ENCODE assay signal across 8 cellular contexts in the genomic region with DNA sequence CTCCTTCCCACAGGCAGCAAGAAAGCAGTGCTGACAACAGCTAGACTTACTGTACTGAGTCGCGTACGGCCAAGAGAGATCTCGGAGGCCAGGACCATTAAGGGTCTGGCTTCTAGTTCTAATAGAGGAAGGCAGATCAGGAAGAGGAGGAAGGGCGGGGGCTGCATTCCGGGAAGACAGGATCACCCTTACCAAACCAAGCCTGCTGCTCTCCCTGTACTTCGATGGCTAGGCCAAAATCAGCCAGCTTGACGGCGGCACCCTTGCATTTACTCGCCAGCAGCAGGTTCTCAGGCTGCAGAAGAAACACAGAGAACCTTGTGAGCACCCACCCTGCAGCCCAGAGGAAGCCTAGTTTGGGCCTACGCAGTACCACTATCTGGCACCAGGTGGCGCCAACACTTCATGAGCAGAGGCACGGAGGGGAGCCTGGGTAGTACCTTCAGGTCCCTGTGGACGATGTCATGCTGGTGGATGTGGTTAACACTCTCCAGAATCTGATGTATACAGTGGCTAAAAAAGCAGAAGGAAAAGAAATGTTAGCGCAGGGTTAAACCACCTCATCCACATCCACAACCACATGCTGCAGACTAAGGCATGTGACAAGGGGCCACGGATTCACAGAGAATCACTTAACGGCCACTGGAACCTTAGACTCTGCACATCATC. TPM values are rescaled to one million over a fixed set of nuclear protein-coding genes. Genes with fewer than 3 reads are reported as not detected.
A peak's percentile ranks its signal among the peaks of the same experiment; 100 is the strongest.
DNase-seq lines count a peak whose midpoint lies in the region; ATAC-seq and TF ChIP-seq lines count a peak whose summit lies in the region.

No MANE protein-coding gene starts in this region.

- peaks cover 10 to 23% (median 14%) of the 10 kb centered on the region in 3 donors for H3K4me1 Mint-ChIP-seq in naive B cell

- H4K20me1 ChIP-seq in OCI-LY3 (ENCODE audit: insufficient read depth, low read length), result no peaks in the 10 kb centered on the region

- H3K9ac ChIP-seq in OCI-LY3 (ENCODE audit: low read length), result no peak overlapping the region

- H3K27ac ChIP-seq in OCI-LY3 (ENCODE audit: low read length), result no peak overlapping the region

- no peak overlapping the region for H2AFZ ChIP-seq in OCI-LY3 (ENCODE audit: low read depth, low read length)

- ATAC-seq in GM19455 (IDR thresholded peaks at IDR 0.05; ENCODE audit: unreplicated experiment) (peak; percentile 81), HG03575 (IDR thresholded peaks at IDR 0.05; ENCODE audit: extremely low read depth, insufficient number of reproducible peaks, low FRiP score, unreplicated experiment) (peak; percentile 67), esophagus mucosa (peak; percentile 94), naive B cell (ENCODE audit: low read depth in 2 of 2) (peak; percentile 99 to 100)

- H3K4me3 ChIP-seq in OCI-LY3 (ENCODE audit: low read length), result no peak overlapping the region

- H3K36me3 ChIP-seq in OCI-LY3 (replicated peaks; ENCODE audit: low read depth, low read length), result peaks cover 4% of the 10 kb centered on the region

- no peaks in the 10 kb centered on the region for H3K9me3 ChIP-seq in OCI-LY3 (ENCODE audit: insufficient read depth, low read length)

- no peaks in the 10 kb centered on the region for H3K79me2 ChIP-seq in OCI-LY3 (ENCODE audit: low read length)

- peak; percentile 65 for DNase-seq in COLO829 (ENCODE audit: low spot score)
- DNase-seq in activated T-cell treated with anti-CD3 and anti-CD28 coated beads for 4 hours, result peak; percentile 93
- peak; percentile 90 for DNase-seq in naive B cell
- DNase-seq in stimulated activated CD8-positive, alpha-beta memory T cell treated with anti-CD3 and anti-CD28 coated beads, Interleukin-7, amount 100 ng/mL, for 4 hours (ENCODE audit: low read depth in 2 of 2), result peak; percentile 77 to 83

- H3K9me3 Mint-ChIP-seq in naive B cell, result no peaks in the 10 kb centered on the region

- H3K4me2 ChIP-seq in OCI-LY3 (ENCODE audit: low read length), result peak overlapping the region; percentile 50

- H3K27me3 Mint-ChIP-seq in naive B cell, result no peaks in the 10 kb centered on the region

- H3K4me3 Mint-ChIP-seq in naive B cell, result peak overlapping the region in 7 of 8 donors; percentile 10 to 73 (median 53)

- no peaks in the 10 kb centered on the region for H3K27me3 ChIP-seq in OCI-LY3 (ENCODE audit: low read depth, low read length)

- H3K4me1 ChIP-seq in OCI-LY3 (ENCODE audit: low read length), result peaks cover 6% of the 10 kb centered on the region

- peak; percentile 86 for TF ChIP-seq CTCF in OCI-LY3 (IDR thresholded peaks at IDR 0.05; ENCODE audit: low read depth, low read length)

- peak overlapping the region; percentile 93 to 99 (median 98) for H3K27ac Mint-ChIP-seq in naive B cell

- H3K36me3 Mint-ChIP-seq in naive B cell, result peaks cover 7 to 39% of the 10 kb centered on the region in 2 donors

RNA-seq across cellular contexts. Expression of a gene that starts 25.4 kb away (rescaled TPM):
- total RNA-seq in esophagus mucosa, result 18.9 TPM
- 1 to 10 TPM; 1.7 to 5.1 (median 3.6) TPM for polyA plus RNA-seq in naive B cell (ENCODE audit: low read depth in 6 of 6)

RNA-seq across cellular contexts. Expression of a gene that starts 37.6 kb away (rescaled TPM):
- total RNA-seq in esophagus mucosa, result 15.9 TPM
- polyA plus RNA-seq in naive B cell (ENCODE audit: low read depth in 6 of 6), result 10 to 100 TPM in 5 of 6 donors, 1 to 10 TPM in 1; 6.2 to 29.8 (median 16.4) TPM
